ENCODE assay signal across 25 cellular contexts in the genomic region with DNA sequence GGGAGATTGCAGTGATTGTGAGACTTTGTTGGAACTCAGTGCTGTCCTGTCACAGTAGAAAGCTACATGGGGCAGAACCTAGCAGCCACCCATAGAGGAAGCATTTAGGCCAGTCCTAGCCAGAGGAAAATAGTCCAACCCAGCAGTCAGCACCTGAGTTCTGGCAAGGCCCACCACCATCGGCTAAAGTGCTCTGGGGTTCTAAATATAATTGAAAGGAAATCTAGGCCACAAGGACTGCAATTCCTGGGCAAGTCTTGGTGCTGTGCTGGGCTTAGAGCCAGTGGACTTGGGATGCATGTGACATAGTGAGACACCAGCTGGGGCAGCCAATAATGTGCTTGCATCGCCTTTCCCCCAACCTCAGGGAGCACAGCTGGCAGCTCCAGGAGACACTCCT. TPM values are rescaled to one million over a fixed set of nuclear protein-coding genes. Genes with fewer than 3 reads are reported as not detected.
DNase-seq lines count a peak whose midpoint lies in the region; ATAC-seq, FAIRE-seq and TF ChIP-seq lines count a peak whose summit lies in the region.
"Had no signal": no experiment of that assay in that cellular context is flagged by ENCODE, and none has a peak within 500 bp of the region (broad histone marks: within the 10 kb centered on the region; RNA-seq: fewer than 3 reads in every experiment).

No MANE protein-coding gene starts in this region.

- H3K36me3 ChIP-seq in K562 (ENCODE audit: control insufficient read depth, insufficient read depth, low read length) (no peaks in the 10 kb centered on the region), gastrocnemius medialis (no peaks in the 10 kb centered on the region), transverse colon (no peaks in the 10 kb centered on the region)
- H3K36me3 ChIP-seq: BLaER1, SJCRH30 had no signal

- TF ChIP-seq POLR2A in K562 (conservative IDR thresholded peaks at IDR 0.05) (no peak), gastrocnemius medialis (IDR thresholded peaks at IDR 0.05) (no peak), transverse colon (IDR thresholded peaks at IDR 0.05) (no peak)

- H3K27ac Mint-ChIP-seq in HFFc6 (no peak overlapping the region), mesothelial cell of epicardium (no peak overlapping the region)
- H3K27ac Mint-ChIP-seq: activated CD4-positive, alpha-beta memory T cell treated with anti-CD3 and anti-CD28 coated beads, Interleukin-2, amount 10 ng/mL, durations not matched to agents 7 days and 5 days; activated naive CD8-positive, alpha-beta T cell; activated T-helper 1 cell treated with anti-CD3 and anti-CD28 coated beads, Interleukin-12 subunit alpha, Interleukin-12 subunit beta, Interleukin-2, Interleukin-4 antibody, amounts not matched to agents 30 ng/mL and 10 ng/mL and 1 ng/mL, durations not matched to agents 14 hours and 24 hours and 36 hours; T-helper 17 cell; WTC11 had no signal

- no peak for TF ChIP-seq RAD21 in K562 (CRISPR knock-in tag; conservative IDR thresholded peaks at IDR 0.05 in 1 of 2, IDR thresholded peaks at IDR 0.05 in 1 of 2)

- no peaks in the 10 kb centered on the region for H4K20me1 ChIP-seq in K562 (replicated peaks; ENCODE audit: control insufficient read depth, insufficient read depth, low read length)
- H4K20me1 ChIP-seq: BLaER1 had no signal

- H3K9me3 ChIP-seq in K562 (replicated peaks; ENCODE audit: control insufficient read depth, insufficient read depth, low read depth, low read length) (no peaks in the 10 kb centered on the region), gastrocnemius medialis (no peaks in the 10 kb centered on the region), transverse colon (no peaks in the 10 kb centered on the region)
- H3K9me3 ChIP-seq: BLaER1, SJCRH30 had no signal

- BruUV-seq in K562 (replicated peaks; lab: Mats Ljungman, UMichigan), result no TSS peak

- no peaks in the 10 kb centered on the region for H3K9me1 ChIP-seq in K562 (ENCODE audit: control insufficient read depth, insufficient read depth, low read length)

- DNase-seq in HFFc6, result peak; percentile 4
- DNase-seq in K562 (ENCODE audit: extremely low read depth in 1 of 4, low spot score in 3 of 4), result no peak
- peak; percentile 44 for DNase-seq in left ventricle myocardium superior
- peak; percentile 75 to 91 for DNase-seq in gastrocnemius medialis
- no peak for DNase-seq in mesothelial cell of epicardium (ENCODE audit: low spot score in 2 of 2, unreplicated experiment in 2 of 2)
- no peak for DNase-seq in transverse colon
- DNase-seq: activated CD4-positive, alpha-beta memory T cell treated with anti-CD3 and anti-CD28 coated beads, Interleukin-2, amount 10 ng/mL, durations not matched to agents 7 days and 5 days; effector CD8-positive, alpha-beta T cell; GF-D8; NCI-H1436; NCI-H2171; NCI-H69; small intestine; stimulated activated CD4-positive, alpha-beta T cell treated with anti-CD3 and anti-CD28 coated beads, Interleukin-4, amount 100 ng/mL, for 1 hour; T-helper 17 cell had no signal

- in situ Hi-C loops in K562 (cut with MboI) (no loop called here), gastrocnemius medialis (cut with MboI; ENCODE audit: low sequenced_read_pairs in 4 of 4) (loop anchor here in 1 of 4 donors (25.0 kb wide), 1 partner anchor 286 kb away; no protein-coding TSS in a partner anchor), transverse colon (cut with MboI; ENCODE audit: low pct_ligation_motif_present in 1 of 4, low pct_unique_long_range_greater_than_20kb in 1 of 4, low sequenced_read_pairs in 3 of 4) (loop anchor here in 3 of 4 donors (25.0 kb wide), 2 partner anchors 136 to 286 kb away; partner anchors contain the start of gene CEP68 (in 2 of the 3))

- H3K4me1 Mint-ChIP-seq in HFFc6 (ENCODE audit: low read depth) (peaks cover 33% of the 10 kb centered on the region), mesothelial cell of epicardium (peaks cover 7% of the 10 kb centered on the region)
- H3K4me1 Mint-ChIP-seq: activated CD4-positive, alpha-beta memory T cell treated with anti-CD3 and anti-CD28 coated beads, Interleukin-2, amount 10 ng/mL, durations not matched to agents 7 days and 5 days; T-helper 17 cell had no signal

- TF ChIP-seq CTCF in HFFc6 (IDR thresholded peaks at IDR 0.05) (no peak), K562 (IDR thresholded peaks at IDR 0.05 in 2 of 3, conservative IDR thresholded peaks at IDR 0.05 in 1 of 3; ENCODE audit: insufficient read depth in 2 of 3, low read depth in 1 of 3, low read length in 3 of 3) (no peak), gastrocnemius medialis (IDR thresholded peaks at IDR 0.05 in 4 of 5, conservative IDR thresholded peaks at IDR 0.05 in 1 of 5) (no peak), mesothelial cell of epicardium (IDR thresholded peaks at IDR 0.05; ENCODE audit: unreplicated experiment) (no peak), transverse colon (IDR thresholded peaks at IDR 0.05) (no peak)

- H3K27ac ChIP-seq in K562 (ENCODE audit: extremely low read depth, low read depth, low read length), result no peak overlapping the region
- H3K27ac ChIP-seq in gastrocnemius medialis, result peak overlapping the region; percentile 72 to 78 (median 76)
- no peak overlapping the region for H3K27ac ChIP-seq in transverse colon
- H3K27ac ChIP-seq: BLaER1, SJCRH30 had no signal

- H3K4me3 Mint-ChIP-seq in HFFc6 (no peak overlapping the region), mesothelial cell of epicardium (no peak overlapping the region)
- H3K4me3 Mint-ChIP-seq: activated CD4-positive, alpha-beta memory T cell treated with anti-CD3 and anti-CD28 coated beads, Interleukin-2, amount 10 ng/mL, durations not matched to agents 7 days and 5 days; activated naive CD8-positive, alpha-beta T cell; activated T-helper 1 cell treated with anti-CD3 and anti-CD28 coated beads, Interleukin-12 subunit alpha, Interleukin-12 subunit beta, Interleukin-2, Interleukin-4 antibody, amounts not matched to agents 30 ng/mL and 10 ng/mL and 1 ng/mL, durations not matched to agents 14 hours and 24 hours and 36 hours; T-helper 17 cell; WTC11 had no signal

- H2AFZ ChIP-seq in K562 (ENCODE audit: low read depth, low read length), result no peak overlapping the region

- intact Hi-C loops in K562 (cut with micrococcal nuclease) (no loop called here), left ventricle myocardium superior (cut with micrococcal nuclease) (no loop called here), gastrocnemius medialis (cut with DNase I; ENCODE audit: low total_unique reads) (no loop called here), transverse colon (cut with DNase I; ENCODE audit: low total_unique reads) (no loop called here)

- ATAC-seq in K562, result peak; percentile 31; the same call in 1 of the 3 replicates
- peak; percentile 85 for ATAC-seq in left ventricle myocardium superior
- peak; percentile 97 to 98 for ATAC-seq in gastrocnemius medialis
- no peak for ATAC-seq in GM18909 (IDR thresholded peaks at IDR 0.05; ENCODE audit: poor library complexity, unreplicated experiment)
- ATAC-seq: GM12878, left lobe of liver, T-helper 17 cell, WTC11 had no signal

- H3K4me2 ChIP-seq in K562 (ENCODE audit: insufficient read depth, low read length), result no peak overlapping the region
- H3K4me2 ChIP-seq: BLaER1 had no signal

- no peaks in the 10 kb centered on the region for H3K9me3 Mint-ChIP-seq in HFFc6
- no peaks in the 10 kb centered on the region for H3K9me3 Mint-ChIP-seq in mesothelial cell of epicardium
- H3K9me3 Mint-ChIP-seq: activated CD4-positive, alpha-beta memory T cell treated with anti-CD3 and anti-CD28 coated beads, Interleukin-2, amount 10 ng/mL, durations not matched to agents 7 days and 5 days; activated T-helper 1 cell treated with anti-CD3 and anti-CD28 coated beads, Interleukin-12 subunit alpha, Interleukin-12 subunit beta, Interleukin-2, Interleukin-4 antibody, amounts not matched to agents 30 ng/mL and 10 ng/mL and 1 ng/mL, durations not matched to agents 14 hours and 24 hours and 36 hours; WTC11 had no signal

- H3K79me2 ChIP-seq in K562 (ENCODE audit: control insufficient read depth, insufficient read depth, low read length), result no peaks in the 10 kb centered on the region

- H3K36me3 Mint-ChIP-seq in HFFc6 (ENCODE audit: low read depth), result no peaks in the 10 kb centered on the region; the same call in 1 of the 2 replicates
- no peaks in the 10 kb centered on the region for H3K36me3 Mint-ChIP-seq in mesothelial cell of epicardium
- H3K36me3 Mint-ChIP-seq: activated naive CD8-positive, alpha-beta T cell; WTC11 had no signal

- H3K4me3 ChIP-seq in K562 (no peak overlapping the region), gastrocnemius medialis (no peak overlapping the region), transverse colon (no peak overlapping the region)
- H3K4me3 ChIP-seq: BLaER1, GM12878, SJCRH30 had no signal

- no peak for FAIRE-seq in K562 (lab: Jason Lieb, UNC)
- FAIRE-seq: bronchial epithelial cell, D721Med, GM12878, small intestine had no signal

- H3K4me1 ChIP-seq in K562 (replicated peaks in 1 of 2; ENCODE audit: control insufficient read depth in 2 of 2, insufficient read depth in 2 of 2, low read length in 2 of 2) (peaks cover 0 to 3% of the 10 kb centered on the region in 2 experiments; a peak in 2 of 5 replicates), gastrocnemius medialis (peaks cover 8 to 12% of the 10 kb centered on the region in 2 donors), transverse colon (no peaks in the 10 kb centered on the region)
- H3K4me1 ChIP-seq: BLaER1, SJCRH30 had no signal

- 39% methylated on average over 2 of the region's 2 CpGs for WGBS in K562 (ENCODE audit: insufficient coverage, low coverage, missing lambda C conversion rate)
- 82% methylated on average over 2 of the region's 2 CpGs; no CpG with 5 or more reads in 1 of the 2 donors for WGBS in transverse colon (ENCODE audit: low coverage in 1 of 2), 2 donors

- no peak overlapping the region for H3K9ac ChIP-seq in K562 (ENCODE audit: insufficient read depth in 1 of 2, low read depth in 2 of 2, low read length in 2 of 2)
- H3K9ac ChIP-seq: BLaER1 had no signal

- TF ChIP-seq EP300 in K562 (IDR thresholded peaks at IDR 0.05; ENCODE audit: low read length) (no peak), transverse colon (IDR thresholded peaks at IDR 0.05; ENCODE audit: low read depth) (no peak)

- CTCF ChIA-PET in K562 (lab: Yijun Ruan, JAX; ENCODE audit: low intra/inter-chr PET ratio), result no interaction called here

- peaks cover 2% of the 10 kb centered on the region; the same call in 1 of the 2 replicates for H3K27me3 Mint-ChIP-seq in HFFc6 (ENCODE audit: insufficient read depth)
- H3K27me3 Mint-ChIP-seq in mesothelial cell of epicardium (ENCODE audit: low read depth), result peaks cover 17% of the 10 kb centered on the region
- H3K27me3 Mint-ChIP-seq: activated naive CD8-positive, alpha-beta T cell had no signal

- POLR2A ChIA-PET in K562 (lab: Yijun Ruan, JAX), result no interaction called here

- no peaks in the 10 kb centered on the region for H3K27me3 ChIP-seq in K562 (ENCODE audit: control insufficient read depth in 2 of 2, insufficient read depth in 2 of 2, low read length in 2 of 2)
- H3K27me3 ChIP-seq in gastrocnemius medialis, result no peaks in the 10 kb centered on the region
- no peaks in the 10 kb centered on the region for H3K27me3 ChIP-seq in transverse colon
- H3K27me3 ChIP-seq: BLaER1, SJCRH30 had no signal

RNA-seq across cellular contexts. Expression of gene ACTR2, which starts 28.9 kb away (rescaled TPM):
- 100 to 1,000 TPM; 412 to 450 (median 427) TPM for total RNA-seq in HFFc6 (2021; fragmentation: NEBNext Ultra II Directional; extraction: Animal tissue kit (Norgen Biotek cat#: 25700))
- 19.1 and 38.4 TPM in 2 replicates for total RNA-seq in K562 (2011; cell fraction: chromatin; rRNA removed; ENCODE audit: low replicate concordance)
- 12.6 and 16.7 TPM in 2 replicates for total RNA-seq in K562 (2011; cell fraction: nucleolus; rRNA removed)
- total RNA-seq in K562 (2011; cell fraction: nucleoplasm; rRNA removed), result 26.9 and 40.4 TPM in 2 replicates
- 56.3 and 65.8 TPM in 2 replicates for total RNA-seq in K562 (2014; rRNA removed)
- total RNA-seq in K562 (2014; rRNA removed; fragmentation: Illumina TruSeq; extraction: Trizol), result 98.5 and 124 TPM in 2 replicates
- total RNA-seq in K562 (2015; rRNA removed; fragmentation: Illumina TruSeq; extraction: Trizol), result 96.3 and 108 TPM in 2 replicates
- 215 and 239 TPM in 2 replicates for total RNA-seq in K562 (2021)
- polyA plus RNA-seq in K562 (2011; rRNA removed), result 127 and 179 TPM in 2 replicates
- 27.6 and 80.2 TPM in 2 replicates for polyA plus RNA-seq in K562 (2011; cell fraction: cytosol; rRNA removed)
- 12.3 and 25.4 TPM in 2 replicates for polyA plus RNA-seq in K562 (2011; cell fraction: nucleus; rRNA removed)
- polyA plus RNA-seq in K562 (2012), result 219 and 224 TPM in 2 replicates
- 183 and 192 TPM in 2 replicates for polyA plus RNA-seq in K562 (2014; fragmentation: Illumina TruSeq; extraction: Trizol)
- polyA plus RNA-seq in K562 (2014; fragmentation: Nextera tagmentation; extraction: Ambion mirVana), result 10 to 100 TPM; 47.3 to 57.3 TPM
- 118 and 122 TPM in 2 replicates for polyA plus RNA-seq in K562 (2014; rRNA removed)
- polyA minus RNA-seq in K562 (2011; rRNA and poly(A)+ RNA removed), result 156 and 194 TPM in 2 replicates
- 86.4 and 105 TPM in 2 replicates for polyA minus RNA-seq in K562 (2011; cell fraction: cytosol; rRNA and poly(A)+ RNA removed)
- 7.8 and 20.1 TPM in 2 replicates for polyA minus RNA-seq in K562 (2011; cell fraction: nucleus; rRNA and poly(A)+ RNA removed)
- 109 TPM for total RNA-seq in left ventricle myocardium superior
- 10 to 100 TPM; 34.4 to 43.9 (median 35.8) TPM for total RNA-seq in gastrocnemius medialis
- total RNA-seq in mesothelial cell of epicardium, result 166 to 171 TPM (median 169 TPM) in 3 replicates
- 100 to 1,000 TPM in 1 of 4 donors, 10 to 100 TPM in 3; 56.9 to 123 (median 81.8) TPM for total RNA-seq in transverse colon

Comparison
In these comparisons a context has a peak if more than half of its experiments do, and no peak if none do; other contexts are left out.
1. DNase-seq: peak in HFFc6 (single experiment), left ventricle myocardium superior (single experiment) and gastrocnemius medialis (2 of 2); none in K562 (0 of 4), mesothelial cell of epicardium (0 of 2) and transverse colon (single experiment).
2. H3K27ac ChIP-seq: peak in gastrocnemius medialis (4 of 4); none in K562 (single experiment) and transverse colon (0 of 4).